Comparison of ENCODE assay signal across 15 cellular contexts in genomic region chr5:96720408-96720807, GRCh38. TPM values are rescaled to one million over a fixed set of nuclear protein-coding genes. Genes with fewer than 3 reads are reported as not detected.
DNase-seq lines count a peak whose midpoint lies in the region; ATAC-seq and TF ChIP-seq lines count a peak whose summit lies in the region.
"Had no signal": no experiment of that assay in that cellular context is flagged by ENCODE, and none has a peak within 500 bp of the region (broad histone marks: within the 10 kb centered on the region; RNA-seq: fewer than 3 reads in every experiment).

No MANE protein-coding gene starts in this region.

- no peaks in the 10 kb centered on the region for H3K27me3 ChIP-seq in Panc1 (ENCODE audit: control insufficient read depth, insufficient read depth, low read length)

- H3K9me3 ChIP-seq in Panc1 (ENCODE audit: control insufficient read depth, insufficient read depth, low read depth, low read length): no peaks in the 10 kb centered on the region

- no peak overlapping the region for H3K27ac ChIP-seq in Panc1 (ENCODE audit: low read length)
- peak overlapping the region; percentile 92 for H3K27ac ChIP-seq in epithelial cell of prostate

- CTCF ChIA-PET in Panc1 (lab: Charles Lee): no interaction called here

- in situ Hi-C loops in Panc1 (cut with HindIII; ENCODE audit: low pct_unique_long_range_greater_than_20kb, low sequenced_read_pairs): no loop called here
- in situ Hi-C loops in G401 (cut with HindIII; ENCODE audit: low sequenced_read_pairs): no loop called here

- ATAC-seq in Panc1: no peak
- no peak for ATAC-seq in GM18873 (IDR thresholded peaks at IDR 0.05; ENCODE audit: low FRiP score, unreplicated experiment)
- ATAC-seq in left lobe of liver: no peak

- H3K4me3 ChIP-seq in Panc1 (ENCODE audit: low read depth in 2 of 2, low read length in 2 of 2) (no peak overlapping the region), retinal pigment epithelial cell (ENCODE audit: low read length) (no peak overlapping the region)

- peak; percentile 43 for DNase-seq in NCI-H82 (lab: John Stamatoyannopoulos, UW)
- no peak for DNase-seq in NCI-H82 treated with DMSO at 0.1 percent for 48 hours (lab: John Stamatoyannopoulos, UW; ENCODE audit: unreplicated experiment)
- DNase-seq in Panc1 (ENCODE audit: low read depth, low spot score): no peak
- DNase-seq in epithelial cell of prostate (ENCODE audit: low read depth, low spot score): no peak
- no peak for DNase-seq in retinal pigment epithelial cell (ENCODE audit: low read depth)
- DNase-seq in G401 (ENCODE audit: low spot score): no peak
- DNase-seq in left lobe of liver (ENCODE audit: low spot score): no peak
- DNase-seq: activated CD4-positive, alpha-beta T cell treated with anti-CD3 and anti-CD28 coated beads, Interleukin-2, amount 50 U/mL, for 48 hours; activated gamma-delta T cell treated with Interleukin-2 at 50 U/mL for 16 hours; central memory CD4-positive, alpha-beta T cell; EL; KBM-7; NCI-H187; nephron progenitor cell had no signal

- BruUV-seq in Panc1 (replicated peaks; lab: Mats Ljungman, UMichigan): no TSS peak

- intact Hi-C loops in Panc1 (cut with micrococcal nuclease; ENCODE audit: unreplicated experiment): no loop called here

- H3K36me3 ChIP-seq in Panc1 (ENCODE audit: control insufficient read depth, insufficient read depth, low read length): no peaks in the 10 kb centered on the region

- POLR2A ChIA-PET in Panc1 (lab: Charles Lee): interaction anchor here (0.5 kb wide), 1 partner anchor 32 kb away, joined by 3 read pairs; no protein-coding TSS in a partner anchor

- H3K4me1 ChIP-seq in Panc1 (ENCODE audit: control insufficient read depth, insufficient read depth, low read length): no peaks in the 10 kb centered on the region

- TF ChIP-seq CTCF in Panc1 (IDR thresholded peaks at IDR 0.05): peak; percentile 28; the same call in 1 of the 2 replicates
- TF ChIP-seq CTCF in retinal pigment epithelial cell (conservative IDR thresholded peaks at IDR 0.05; ENCODE audit: low read depth, low read length): peak; percentile 39

RNA-seq across cellular contexts. Expression of gene CAST, which starts 58.2 kb away (rescaled TPM):
- total RNA-seq in Panc1 (2021; ENCODE audit: unreplicated experiment): 212 TPM
- 97.4 TPM for polyA plus RNA-seq in Panc1 (2012; ENCODE audit: insufficient read length)
- total RNA-seq in G401 (2014; rRNA removed; shearing (Covaris generic)): 52.0 and 59.1 TPM in 2 replicates
- total RNA-seq in left lobe of liver: 84.4 TPM
